ENCODE assay signal across 20 cellular contexts in the genomic region with DNA sequence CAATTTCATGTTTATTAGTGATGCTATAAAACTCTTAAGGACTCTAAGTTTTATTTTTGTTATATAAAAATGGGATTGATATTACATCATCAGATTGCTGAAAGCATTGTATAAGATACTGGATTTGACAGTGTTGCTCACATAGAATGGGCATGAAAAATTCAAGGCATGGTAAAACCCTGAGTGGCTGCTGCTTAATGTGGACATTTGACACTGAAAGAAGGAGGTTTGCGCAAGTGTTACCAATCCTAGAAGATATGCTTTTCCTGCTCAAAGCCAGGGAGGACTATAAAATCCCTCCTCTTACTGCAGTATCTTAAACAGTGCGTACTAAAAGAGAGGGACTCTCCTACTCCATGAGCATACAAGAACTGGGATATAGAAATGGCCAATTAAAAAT.
"Had no signal": no experiment of that assay in that cellular context is flagged by ENCODE, and none has a peak within 500 bp of the region (broad histone marks: within the 10 kb centered on the region; RNA-seq: fewer than 3 reads in every experiment).

No MANE protein-coding gene starts in this region.

- H3K27ac Mint-ChIP-seq: memory B cell had no signal

- FAIRE-seq: kidney, small intestine had no signal

- H3K36me3 Mint-ChIP-seq: memory B cell, mesothelial cell of epicardium had no signal

- H3K36me3 ChIP-seq: esophagus muscularis mucosa, gastrocnemius medialis, left ventricle myocardium inferior, suprapubic skin, thyroid gland, upper lobe of left lung, uterus had no signal

- H3K4me1 ChIP-seq: gastrocnemius medialis, lower lobe of right lung, psoas muscle, thyroid gland, upper lobe of left lung, uterus had no signal

- H3K27me3 Mint-ChIP-seq: memory B cell had no signal

- H3K27me3 ChIP-seq: esophagus muscularis mucosa, gastrocnemius medialis, suprapubic skin, thyroid gland, upper lobe of left lung, uterus had no signal

- H3K27ac ChIP-seq: epithelial cell of prostate, esophagus muscularis mucosa, gastrocnemius medialis, lower lobe of right lung, psoas muscle, suprapubic skin, thyroid gland, upper lobe of left lung, uterus had no signal

- ATAC-seq: gastrocnemius medialis; lower lobe of right lung; psoas muscle; stimulated activated naive CD8-positive, alpha-beta T cell treated with anti-CD3 and anti-CD28 coated beads, Interleukin-15, Interleukin-2, amounts not matched to agents 100 U/mL and 50 U/mL, for 24 hours had no signal

- H3K4me3 ChIP-seq: esophagus muscularis mucosa, gastrocnemius medialis, left ventricle myocardium inferior, lower lobe of right lung, psoas muscle, suprapubic skin, thyroid gland, upper lobe of left lung, uterus had no signal

- DNase-seq: effector memory CD4-positive, alpha-beta T cell; gastrocnemius medialis; kidney; left cardiac atrium; left ventricle myocardium inferior; lower lobe of right lung; nephron progenitor cell; psoas muscle; retina; small intestine; stimulated activated CD4-positive, alpha-beta T cell treated with anti-CD3 and anti-CD28 coated beads, Interleukin-2, amount 100 ng/mL, for 48 hours; stimulated activated naive CD8-positive, alpha-beta T cell treated with anti-CD3 and anti-CD28 coated beads, Interleukin-15, Interleukin-2, amounts not matched to agents 100 U/mL and 50 U/mL, for 24 hours; thyroid gland; upper lobe of left lung; uterus had no signal

- H3K9me3 Mint-ChIP-seq: memory B cell, mesothelial cell of epicardium, nephron progenitor cell had no signal

- H3K4me3 Mint-ChIP-seq: memory B cell, mesothelial cell of epicardium, nephron progenitor cell had no signal

- H3K9me3 ChIP-seq: esophagus muscularis mucosa, gastrocnemius medialis, left ventricle myocardium inferior, lower lobe of right lung, psoas muscle, suprapubic skin, thyroid gland, upper lobe of left lung, uterus had no signal
